18 cellular contexts compared by ENCODE assay signal in the genomic region with DNA sequence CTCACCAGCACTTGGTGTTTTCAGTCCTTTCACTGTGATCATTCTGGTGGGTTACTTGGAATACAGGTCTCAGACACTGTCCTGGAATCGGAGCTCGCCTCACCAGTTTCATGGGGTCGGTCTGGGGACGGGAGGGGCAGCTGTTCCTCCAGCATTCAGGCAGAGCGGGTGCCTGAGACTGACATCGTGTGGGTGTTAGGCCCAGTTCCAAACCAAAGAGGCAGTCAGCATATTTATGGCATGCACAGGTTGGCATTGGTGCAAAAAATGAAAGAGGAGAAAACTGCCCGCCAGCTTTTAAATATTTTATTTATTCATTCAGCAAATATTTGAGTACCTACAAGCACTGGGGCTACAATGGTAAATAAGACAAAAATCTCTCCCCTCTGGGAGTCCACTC. TPM values are rescaled to one million over a fixed set of nuclear protein-coding genes. Genes with fewer than 3 reads are reported as not detected.
DNase-seq lines count a peak whose midpoint lies in the region; ATAC-seq and TF ChIP-seq lines count a peak whose summit lies in the region.
"Had no signal": no experiment of that assay in that cellular context is flagged by ENCODE, and none has a peak within 500 bp of the region (broad histone marks: within the 10 kb centered on the region; RNA-seq: fewer than 3 reads in every experiment).

No MANE protein-coding gene starts in this region.

- no peaks in the 10 kb centered on the region for H3K9me3 ChIP-seq in fibroblast of lung (ENCODE audit: control insufficient read depth, insufficient read depth, low read depth, low read length)
- H3K9me3 ChIP-seq in gastrocnemius medialis, result no peaks in the 10 kb centered on the region

- in situ Hi-C loops in gastrocnemius medialis (cut with MboI; ENCODE audit: low sequenced_read_pairs in 4 of 4), result no loop called here

- H4K20me1 ChIP-seq in GM23338 (replicated peaks; ENCODE audit: insufficient read depth) (no peaks in the 10 kb centered on the region), fibroblast of lung (ENCODE audit: control insufficient read depth, extremely low read depth, insufficient read depth, low read length) (no peaks in the 10 kb centered on the region)

- TF ChIP-seq POLR2A in gastrocnemius medialis (IDR thresholded peaks at IDR 0.05), result no peak

- ATAC-seq in GM23338 (no peak), gastrocnemius medialis (no peak), HG02970 (IDR thresholded peaks at IDR 0.05; ENCODE audit: low FRiP score, unreplicated experiment) (no peak)

- peaks cover 8% of the 10 kb centered on the region for H3K36me3 Mint-ChIP-seq in GM23338 (ENCODE audit: low read depth)

- H3K9me2 ChIP-seq in GM23338 (ENCODE audit: insufficient read depth), result peaks cover 5% of the 10 kb centered on the region; the same call in 1 of the 2 replicates

- no peak overlapping the region for H3K4me3 Mint-ChIP-seq in GM23338
- H3K4me3 Mint-ChIP-seq: activated naive CD4-positive, alpha-beta T cell treated with anti-CD3 and anti-CD28 coated beads for 36 hours had no signal

- H3K79me2 ChIP-seq in GM23338 (replicated peaks; ENCODE audit: insufficient read depth), result no peaks in the 10 kb centered on the region
- no peaks in the 10 kb centered on the region for H3K79me2 ChIP-seq in fibroblast of lung (ENCODE audit: control insufficient read depth, insufficient read depth, low read length)

- peak overlapping the region; percentile 60; the same call in 1 of the 2 replicates for H3K27ac Mint-ChIP-seq in GM23338
- H3K27ac Mint-ChIP-seq: activated naive CD4-positive, alpha-beta T cell treated with anti-CD3 and anti-CD28 coated beads for 36 hours had no signal

- H3K4me1 ChIP-seq in GM23338 (ENCODE audit: insufficient read depth), result no peaks in the 10 kb centered on the region
- peaks cover 9% of the 10 kb centered on the region for H3K4me1 ChIP-seq in fibroblast of lung (ENCODE audit: control insufficient read depth, extremely low read depth, insufficient read depth, low read length)
- peaks cover 64 to 74% of the 10 kb centered on the region in 2 donors for H3K4me1 ChIP-seq in gastrocnemius medialis

- H3K9me3 Mint-ChIP-seq in GM23338, result peaks cover 24% of the 10 kb centered on the region

- no peak overlapping the region for H3K9ac ChIP-seq in fibroblast of lung (ENCODE audit: insufficient read depth, low read length)

- H3K27me3 ChIP-seq in GM23338 (ENCODE audit: insufficient read depth) (no peaks in the 10 kb centered on the region), fibroblast of lung (ENCODE audit: control insufficient read depth, insufficient read depth, low read length) (no peaks in the 10 kb centered on the region), gastrocnemius medialis (no peaks in the 10 kb centered on the region)

- H2AFZ ChIP-seq in GM23338 (no peak overlapping the region), fibroblast of lung (ENCODE audit: low read length) (no peak overlapping the region)

- peaks cover 4% of the 10 kb centered on the region for H3K4me1 Mint-ChIP-seq in GM23338

- intact Hi-C loops in gastrocnemius medialis (cut with DNase I; ENCODE audit: low total_unique reads), result no loop called here

- H3K36me3 ChIP-seq in GM23338 (ENCODE audit: insufficient read depth), result no peaks in the 10 kb centered on the region
- H3K36me3 ChIP-seq in fibroblast of lung (ENCODE audit: control insufficient read depth, insufficient read depth, low read length), result no peaks in the 10 kb centered on the region
- H3K36me3 ChIP-seq in gastrocnemius medialis, result no peaks in the 10 kb centered on the region

- DNase-seq in GM23338 (ENCODE audit: low spot score), result no peak
- no peak for DNase-seq in RWPE1 (ENCODE audit: low spot score)
- DNase-seq in fibroblast of lung (ENCODE audit: low read depth in 2 of 2), result peak; percentile 29 to 74
- DNase-seq in gastrocnemius medialis, result peak in 1 of 2 donors; percentile 60
- DNase-seq in activated CD8-positive, alpha-beta memory T cell treated with anti-CD3 and anti-CD28 coated beads, Interleukin-2, amount 50 U/mL, for 48 hours, result no peak
- no peak for DNase-seq in NCI-H128 (lab: John Stamatoyannopoulos, UW; ENCODE audit: unreplicated experiment)
- DNase-seq in stimulated activated naive CD4-positive, alpha-beta T cell treated with Interleukin-2 at 50 U/mL for 16 hours (lab: John Stamatoyannopoulos, UW), result no peak
- DNase-seq: activated naive CD4-positive, alpha-beta T cell treated with anti-CD3 and anti-CD28 coated beads for 36 hours; activated T-cell treated with anti-CD3 and anti-CD28 coated beads for 4 hours; COR-L47; EL; GOT3; NCI-H1092 treated with DMSO at 0.1 percent for 48 hours; NCI-H2107; small intestine; stimulated activated CD4-positive, alpha-beta T cell treated with anti-CD3 and anti-CD28 coated beads, Interleukin-4, amount 100 ng/mL, for 24 hours had no signal

- H3F3A ChIP-seq in GM23338 (replicated peaks; ENCODE audit: low read depth), result no peaks in the 10 kb centered on the region

- no peak for TF ChIP-seq CTCF in GM23338 (conservative IDR thresholded peaks at IDR 0.05; ENCODE audit: low read depth in 2 of 2)
- no peak for TF ChIP-seq CTCF in RWPE1 (conservative IDR thresholded peaks at IDR 0.05; ENCODE audit: low read depth)
- no peak for TF ChIP-seq CTCF in fibroblast of lung (conservative IDR thresholded peaks at IDR 0.05 in 1 of 2, IDR thresholded peaks at IDR 0.05 in 1 of 2; ENCODE audit: low read depth in 1 of 2, low read length in 2 of 2)
- no peak for TF ChIP-seq CTCF in gastrocnemius medialis (IDR thresholded peaks at IDR 0.05 in 4 of 5, conservative IDR thresholded peaks at IDR 0.05 in 1 of 5)

- CTCF ChIA-PET in RWPE1 (lab: Yijun Ruan, JAX), result no interaction called here

- H3K4me3 ChIP-seq in GM23338, result no peak overlapping the region
- no peak overlapping the region for H3K4me3 ChIP-seq in fibroblast of lung (replicated peaks in 1 of 4; ENCODE audit: control extremely low read depth in 1 of 4, insufficient read depth in 1 of 4, low read depth in 3 of 4, low read length in 4 of 4)
- H3K4me3 ChIP-seq in gastrocnemius medialis, result no peak overlapping the region

- POLR2A ChIA-PET in RWPE1 (lab: Yijun Ruan, JAX; ENCODE audit: low non-redundant PET), result interaction anchor here (0.9 kb wide), 1 partner anchor 13 kb away, joined by 3 read pairs; no protein-coding TSS in a partner anchor

- H3K4me2 ChIP-seq in GM23338 (no peak overlapping the region), fibroblast of lung (ENCODE audit: extremely low read depth, insufficient read depth, low read length) (no peak overlapping the region)

- H3K27ac ChIP-seq in GM23338 (ENCODE audit: low read depth) (no peak overlapping the region), RWPE1 (peak overlapping the region; percentile 20), fibroblast of lung (ENCODE audit: insufficient read depth, low read length) (no peak overlapping the region), gastrocnemius medialis (peak overlapping the region; percentile 94 to 100 (median 98))
- H3K27ac ChIP-seq: HL-60 had no signal

- peaks cover 6% of the 10 kb centered on the region for H3K27me3 Mint-ChIP-seq in GM23338 (ENCODE audit: insufficient read depth, low read depth, poor library complexity)

RNA-seq across cellular contexts. Expression of gene PLEKHF1, which starts 20.1 kb away (rescaled TPM):
- total RNA-seq in GM23338 (2014; rRNA removed; shearing (Covaris generic)), result 16.0 and 25.1 TPM in 2 replicates
- polyA plus RNA-seq in GM23338 (2016; fragmentation: Nextera tagmentation; extraction: Ambion mirVana) (10.1 and 12.1 TPM in 2 replicates), fibroblast of lung (5.2 and 7.7 TPM in 2 replicates)
- total RNA-seq in fibroblast of lung (50.1 and 72.5 TPM in 2 replicates), gastrocnemius medialis (100 to 1,000 TPM in 3 of 4 donors, 10 to 100 TPM in 1; 69.1 to 164 (median 135) TPM)
- 8.6 and 15.4 TPM in 2 replicates for polyA plus RNA-seq in fibroblast of lung (2012)
- polyA minus RNA-seq in fibroblast of lung (ENCODE audit: low replicate concordance), result 11.3 and 23.3 TPM in 2 replicates

RNA-seq across cellular contexts. Expression of gene C19orf12, which starts 29.7 kb away (rescaled TPM):
- total RNA-seq in GM23338 (2014; rRNA removed; shearing (Covaris generic)), result 13.0 and 17.2 TPM in 2 replicates
- polyA plus RNA-seq in GM23338 (2016; fragmentation: Nextera tagmentation; extraction: Ambion mirVana) (8.4 and 11.4 TPM in 2 replicates), fibroblast of lung (18.0 and 25.4 TPM in 2 replicates)
- total RNA-seq in fibroblast of lung (23.1 and 26.8 TPM in 2 replicates), gastrocnemius medialis (100 to 1,000 TPM in 1 of 4 donors, 10 to 100 TPM in 3; 54.4 to 142 (median 69.8) TPM)
- polyA plus RNA-seq in fibroblast of lung (2012), result 20.5 and 25.4 TPM in 2 replicates
- 12.0 and 21.6 TPM in 2 replicates for polyA minus RNA-seq in fibroblast of lung (ENCODE audit: low replicate concordance)

Comparison
In these comparisons a context has a peak if more than half of its experiments do, and no peak if none do; other contexts are left out.
1. DNase-seq: peak in fibroblast of lung (2 of 2); none in GM23338 (single experiment), RWPE1 (single experiment), activated CD8-positive, alpha-beta memory T cell treated with anti-CD3 and anti-CD28 coated beads, Interleukin-2, amount 50 U/mL, for 48 hours (single experiment), NCI-H128 (single experiment) and stimulated activated naive CD4-positive, alpha-beta T cell treated with Interleukin-2 at 50 U/mL for 16 hours (single experiment).
2. H3K27ac ChIP-seq: peak in RWPE1 (single experiment) and gastrocnemius medialis (4 of 4); none in GM23338 (single experiment) and fibroblast of lung (single experiment).